In genomic region chr10:48305905-48306264, GRCh38 we compare ENCODE assay signal across 8 cellular contexts. TPM values are rescaled to one million over a fixed set of nuclear protein-coding genes. Genes with fewer than 3 reads are reported as not detected.
A peak's percentile ranks its signal among the peaks of the same experiment; 100 is the strongest.
DNase-seq lines count a peak whose midpoint lies in the region; ATAC-seq and TF ChIP-seq lines count a peak whose summit lies in the region.

No MANE protein-coding gene starts in this region.

- DNase-seq in HCT116 (ENCODE audit: low read depth, low spot score) (no peak), spleen (no peak), left colon (no peak), NCI-H146 treated with DMSO at 0.1 percent for 48 hours (lab: John Stamatoyannopoulos, UW; ENCODE audit: unreplicated experiment) (no peak), ureter (ENCODE audit: low spot score) (no peak), D341Med (ENCODE audit: low spot score) (no peak)
- DNase-seq in activated CD4-positive, alpha-beta memory T cell treated with anti-CD3 and anti-CD28 coated beads, Interleukin-2, amount 10 ng/mL, durations not matched to agents 7 days and 5 days, result no peak

- RAD21 ChIA-PET in HCT116 (lab: Charles Lee; ENCODE audit: low non-redundant PET in 1 of 2, low total read pairs in 2 of 2, uncharacterized antibody in 2 of 2, unreplicated experiment in 2 of 2), result no interaction called here

- H3K27ac ChIP-seq in HCT116 (ENCODE audit: low read depth, low read length) (peak overlapping the region; percentile 39), spleen (peak overlapping the region in 7 of 8 donors; percentile 91 to 98 (median 96))

- peak overlapping the region; percentile 18; the same call in 1 of the 2 replicates for H3K9ac ChIP-seq in HCT116 (ENCODE audit: low read length)
- H3K9ac ChIP-seq in iPS-15b (ENCODE audit: low read depth, low read length), result no peak overlapping the region

- H3K27me3 Mint-ChIP-seq in activated CD4-positive, alpha-beta memory T cell treated with anti-CD3 and anti-CD28 coated beads, Interleukin-2, amount 10 ng/mL, durations not matched to agents 7 days and 5 days, result peaks cover 5% of the 10 kb centered on the region

- no peak for TF ChIP-seq RAD21 in HCT116 (IDR thresholded peaks at IDR 0.05; ENCODE audit: low read depth)

- H3K27me3 ChIP-seq in HCT116 (ENCODE audit: insufficient read depth, low read length), result no peaks in the 10 kb centered on the region
- H3K27me3 ChIP-seq in iPS-15b (ENCODE audit: control insufficient read depth, insufficient read depth, low read length), result no peaks in the 10 kb centered on the region
- no peaks in the 10 kb centered on the region for H3K27me3 ChIP-seq in spleen (replicated peaks in 1 of 7)

- TF ChIP-seq CTCF in HCT116 (IDR thresholded peaks at IDR 0.05 in 2 of 3, conservative IDR thresholded peaks at IDR 0.05 in 1 of 3; ENCODE audit: borderline replicate concordance in 1 of 3, insufficient read depth in 1 of 3, low read depth in 2 of 3, low read length in 2 of 3) (no peak), spleen (IDR thresholded peaks at IDR 0.05 in 8 of 11, conservative IDR thresholded peaks at IDR 0.05 in 3 of 11) (no peak)

- intact Hi-C loops in HCT116 (cut with micrococcal nuclease), result no loop called here
- intact Hi-C loops in spleen (cut with DNase I; ENCODE audit: low total_unique reads), result no loop called here
- intact Hi-C loops in left colon (cut with DNase I, micrococcal nuclease), result no loop called here

- no peaks in the 10 kb centered on the region for H3K36me3 ChIP-seq in HCT116 (ENCODE audit: control insufficient read depth in 1 of 2, insufficient read depth in 2 of 2, low read length in 2 of 2)
- H3K36me3 ChIP-seq in iPS-15b (ENCODE audit: control insufficient read depth, insufficient read depth, low read length), result no peaks in the 10 kb centered on the region
- no peaks in the 10 kb centered on the region for H3K36me3 ChIP-seq in spleen

- POLR2A ChIA-PET in HCT116 (lab: Charles Lee), result no interaction called here
- POLR2A ChIA-PET in activated CD4-positive, alpha-beta memory T cell treated with anti-CD3 and anti-CD28 coated beads, Interleukin-2, amount 10 ng/mL, durations not matched to agents 7 days and 5 days (lab: Charles Lee), result interaction anchor here (0.5 kb wide), 1 partner anchor 1233 kb away, joined by 3 read pairs; the partner anchor contains the start of gene ERCC6

- H3K4me1 ChIP-seq in HCT116 (ENCODE audit: control insufficient read depth in 1 of 2, insufficient read depth in 2 of 2, low read length in 2 of 2) (peaks cover 28 to 43% of the 10 kb centered on the region in 2 experiments), iPS-15b (ENCODE audit: control insufficient read depth, insufficient read depth, low read length) (peaks cover 12% of the 10 kb centered on the region), spleen (peaks cover 18 to 42% (median 26%) of the 10 kb centered on the region in 6 donors)

- H4K20me1 ChIP-seq in HCT116 (ENCODE audit: insufficient read depth), result peaks cover 4% of the 10 kb centered on the region; the same call in 1 of the 2 replicates

- peaks cover 35% of the 10 kb centered on the region for H3K4me1 Mint-ChIP-seq in activated CD4-positive, alpha-beta memory T cell treated with anti-CD3 and anti-CD28 coated beads, Interleukin-2, amount 10 ng/mL, durations not matched to agents 7 days and 5 days

- ATAC-seq in HCT116, result no peak
- no peak for ATAC-seq in left colon

- no peaks in the 10 kb centered on the region for H3K9me3 ChIP-seq in HCT116 (ENCODE audit: control insufficient read depth in 1 of 2, insufficient read depth in 1 of 2, low read depth in 1 of 2, low read length in 2 of 2)
- no peaks in the 10 kb centered on the region for H3K9me3 ChIP-seq in iPS-15b (ENCODE audit: control insufficient read depth, insufficient read depth, low read length)
- no peaks in the 10 kb centered on the region for H3K9me3 ChIP-seq in spleen

- peak overlapping the region; percentile 89 for H3K4me2 ChIP-seq in HCT116 (ENCODE audit: low read length)

- no TSS peak for BruUV-seq in HCT116 (replicated peaks; lab: Mats Ljungman, UMichigan)

- H3K4me3 ChIP-seq in HCT116 (replicated peaks in 1 of 2; ENCODE audit: low read depth in 1 of 2, low read length in 2 of 2) (peak overlapping the region; percentile 22 to 24; a peak in 2 of 4 replicates), iPS-15b (ENCODE audit: low read depth, low read length) (peak overlapping the region; percentile 40), spleen (peak overlapping the region; percentile 12 to 88 (median 66))

- TF ChIP-seq POLR2A in HCT116 (IDR thresholded peaks at IDR 0.05; ENCODE audit: borderline replicate concordance, extremely low read depth, insufficient read depth, insufficient read length), result no peak
- no peak for TF ChIP-seq POLR2A in spleen (IDR thresholded peaks at IDR 0.05)

- H2AFZ ChIP-seq in HCT116 (ENCODE audit: low read depth, low read length, poor library complexity, severe bottlenecking), result peak overlapping the region; percentile 85

- WGBS in spleen, 5 donors, result 74 to 81% (median 76%) methylated on average over 9 of the region's 9 CpGs

- CTCF ChIA-PET in HCT116 (lab: Charles Lee), result interaction anchor here (1.4 kb wide), 1 partner anchor 15 kb away, joined by 4 read pairs; no protein-coding TSS in a partner anchor
- CTCF ChIA-PET in activated CD4-positive, alpha-beta memory T cell treated with anti-CD3 and anti-CD28 coated beads, Interleukin-2, amount 10 ng/mL, durations not matched to agents 7 days and 5 days (lab: Charles Lee), result no interaction called here

- no peaks in the 10 kb centered on the region for H3K9me3 Mint-ChIP-seq in activated CD4-positive, alpha-beta memory T cell treated with anti-CD3 and anti-CD28 coated beads, Interleukin-2, amount 10 ng/mL, durations not matched to agents 7 days and 5 days

- peaks cover 3% of the 10 kb centered on the region for H3K36me3 Mint-ChIP-seq in activated CD4-positive, alpha-beta memory T cell treated with anti-CD3 and anti-CD28 coated beads, Interleukin-2, amount 10 ng/mL, durations not matched to agents 7 days and 5 days (ENCODE audit: low read depth)

- H3K27ac Mint-ChIP-seq in activated CD4-positive, alpha-beta memory T cell treated with anti-CD3 and anti-CD28 coated beads, Interleukin-2, amount 10 ng/mL, durations not matched to agents 7 days and 5 days, result no peak overlapping the region

- H3K4me3 Mint-ChIP-seq in activated CD4-positive, alpha-beta memory T cell treated with anti-CD3 and anti-CD28 coated beads, Interleukin-2, amount 10 ng/mL, durations not matched to agents 7 days and 5 days, result peak overlapping the region; percentile 49

- no peaks in the 10 kb centered on the region for H3K9me2 ChIP-seq in HCT116 (ENCODE audit: insufficient read depth)

- H3K79me2 ChIP-seq in HCT116 (ENCODE audit: insufficient read depth, low read length), result peaks cover 34% of the 10 kb centered on the region

TF ChIP-seq in HCT116, 20 proteins besides CTCF, POLR2A, EP300 and RAD21 (continues in another document):
- no peak for TF ChIP-seq POLR2AphosphoS5 (IDR thresholded peaks at IDR 0.05; ENCODE audit: low read depth, low read length)
- no peak for TF ChIP-seq SIN3A (IDR thresholded peaks at IDR 0.05; ENCODE audit: low read depth)
- no peak for TF ChIP-seq MAX (IDR thresholded peaks at IDR 0.05)
- no peak for TF ChIP-seq EZH2phosphoT487 (IDR thresholded peaks at IDR 0.05; ENCODE audit: borderline replicate concordance)
- TF ChIP-seq, protein P1, sequence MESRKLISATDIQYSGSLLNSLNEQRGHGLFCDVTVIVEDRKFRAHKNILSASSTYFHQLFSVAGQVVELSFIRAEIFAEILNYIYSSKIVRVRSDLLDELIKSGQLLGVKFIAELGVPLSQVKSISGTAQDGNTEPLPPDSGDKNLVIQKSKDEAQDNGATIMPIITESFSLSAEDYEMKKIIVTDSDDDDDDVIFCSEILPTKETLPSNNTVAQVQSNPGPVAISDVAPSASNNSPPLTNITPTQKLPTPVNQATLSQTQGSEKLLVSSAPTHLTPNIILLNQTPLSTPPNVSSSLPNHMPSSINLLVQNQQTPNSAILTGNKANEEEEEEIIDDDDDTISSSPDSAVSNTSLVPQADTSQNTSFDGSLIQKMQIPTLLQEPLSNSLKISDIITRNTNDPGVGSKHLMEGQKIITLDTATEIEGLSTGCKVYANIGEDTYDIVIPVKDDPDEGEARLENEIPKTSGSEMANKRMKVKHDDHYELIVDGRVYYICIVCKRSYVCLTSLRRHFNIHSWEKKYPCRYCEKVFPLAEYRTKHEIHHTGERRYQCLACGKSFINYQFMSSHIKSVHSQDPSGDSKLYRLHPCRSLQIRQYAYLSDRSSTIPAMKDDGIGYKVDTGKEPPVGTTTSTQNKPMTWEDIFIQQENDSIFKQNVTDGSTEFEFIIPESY (IDR thresholded peaks at IDR 0.05; ENCODE audit: extremely low read depth, insufficient replicate concordance, low read length), result no peak
- no peak for TF ChIP-seq CBX3 (IDR thresholded peaks at IDR 0.05; ENCODE audit: low read depth)
- TF ChIP-seq SP1 (IDR thresholded peaks at IDR 0.05; ENCODE audit: low read depth), result no peak
- TF ChIP-seq EZH2 (IDR thresholded peaks at IDR 0.05), result no peak
- TF ChIP-seq ELF1 (IDR thresholded peaks at IDR 0.05; ENCODE audit: borderline replicate concordance, low read depth), result no peak
- no peak for TF ChIP-seq ZFX (IDR thresholded peaks at IDR 0.05)
- TF ChIP-seq TCF7L2 (IDR thresholded peaks at IDR 0.05; ENCODE audit: borderline replicate concordance, extremely low read depth, insufficient read depth, insufficient read length), result no peak
- TF ChIP-seq FOSL1 (IDR thresholded peaks at IDR 0.05; ENCODE audit: low read depth), result no peak
- TF ChIP-seq ZNF274 (IDR thresholded peaks at IDR 0.05; ENCODE audit: low read depth, low read length), result no peak
- TF ChIP-seq SRF (IDR thresholded peaks at IDR 0.05; ENCODE audit: low read depth), result no peak
- TF ChIP-seq JUND (IDR thresholded peaks at IDR 0.05), result no peak

RNA-seq across cellular contexts. Expression of gene MAPK8, which starts 0.6 kb away (rescaled TPM):
- 71.0 TPM for total RNA-seq in HCT116 (2021; ENCODE audit: unreplicated experiment)
- polyA plus RNA-seq in HCT116 (2012), result 25.5 and 36.4 TPM in 2 replicates
- 10 to 100 TPM; 46.2 to 48.2 TPM for total RNA-seq in activated CD4-positive, alpha-beta memory T cell treated with anti-CD3 and anti-CD28 coated beads, Interleukin-2, amount 10 ng/mL, durations not matched to agents 7 days and 5 days
- total RNA-seq in spleen, result 10 to 100 TPM; 32.7 to 61.4 (median 39.0) TPM
- polyA plus RNA-seq in spleen, result 1 to 10 TPM; 5.2 to 9.4 (median 7.0) TPM
- total RNA-seq in left colon, result 10 to 100 TPM; 43.1 to 50.9 TPM
- total RNA-seq in ureter, result 49.3 TPM

RNA-seq across cellular contexts. Expression of gene FRMPD2, which starts 31.4 kb away (rescaled TPM):
- total RNA-seq in HCT116 (2021; ENCODE audit: unreplicated experiment) (0.30 TPM), spleen (under 1 TPM in 1 of 7 donors, not detected in 6; 0.33 TPM), left colon (under 1 TPM; 0.18 to 0.36 TPM), ureter (3.4 TPM)
- polyA plus RNA-seq in HCT116 (2012), result 0.04 and 0.20 TPM in 2 replicates
- total RNA-seq in activated CD4-positive, alpha-beta memory T cell treated with anti-CD3 and anti-CD28 coated beads, Interleukin-2, amount 10 ng/mL, durations not matched to agents 7 days and 5 days, result not detected
- not detected for polyA plus RNA-seq in spleen
